Comparison of ENCODE assay signal across 8 cellular contexts in the genomic region with DNA sequence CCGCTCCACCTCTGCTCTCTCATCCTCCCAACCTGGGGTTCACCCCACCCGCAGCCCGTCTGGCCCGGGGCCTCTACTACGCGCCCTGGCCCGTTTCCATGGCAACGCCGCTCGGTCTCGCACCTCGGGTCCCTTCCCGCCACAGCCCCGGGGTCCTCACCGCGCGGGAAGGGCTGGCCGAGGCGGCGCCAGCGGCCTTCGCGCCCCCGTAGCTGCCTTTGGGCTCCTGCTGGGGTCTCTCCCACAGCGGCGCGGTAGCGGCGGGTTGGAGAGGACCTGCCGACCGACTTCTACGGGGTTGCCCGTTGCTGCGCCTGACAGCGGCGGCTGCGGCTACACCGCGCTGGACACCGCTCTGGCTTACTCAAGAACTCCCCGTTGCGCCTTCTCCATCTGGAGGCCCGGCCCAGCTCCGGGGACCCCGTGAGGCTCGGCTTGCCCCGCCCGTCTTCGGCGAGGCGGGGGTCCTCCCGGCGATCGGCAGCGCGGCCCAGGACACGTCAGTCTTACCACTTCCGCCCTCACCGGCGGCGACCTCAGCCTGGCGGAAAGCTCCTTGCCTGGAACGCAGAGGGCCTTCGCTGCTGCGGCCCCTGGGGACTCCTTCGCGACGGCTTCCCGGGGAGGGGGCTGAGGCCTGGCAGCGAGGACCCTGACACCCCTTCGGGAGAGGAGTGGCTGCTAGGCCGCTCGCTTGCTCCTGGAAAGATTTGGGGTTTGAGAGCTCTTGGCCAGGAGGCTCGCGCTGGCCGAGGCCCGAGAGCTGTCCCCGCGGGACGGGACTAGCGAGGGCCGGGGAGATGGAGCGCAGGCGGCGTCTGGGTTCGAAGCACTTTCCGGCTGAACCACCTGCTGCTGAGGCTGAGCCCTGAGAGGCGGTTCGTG. TPM values are rescaled to one million over a fixed set of nuclear protein-coding genes. Genes with fewer than 3 reads are reported as not detected.
A peak's percentile ranks its signal among the peaks of the same experiment; 100 is the strongest.
DNase-seq lines count a peak whose midpoint lies in the region; ATAC-seq and TF ChIP-seq lines count a peak whose summit lies in the region.

A gene with protein sequence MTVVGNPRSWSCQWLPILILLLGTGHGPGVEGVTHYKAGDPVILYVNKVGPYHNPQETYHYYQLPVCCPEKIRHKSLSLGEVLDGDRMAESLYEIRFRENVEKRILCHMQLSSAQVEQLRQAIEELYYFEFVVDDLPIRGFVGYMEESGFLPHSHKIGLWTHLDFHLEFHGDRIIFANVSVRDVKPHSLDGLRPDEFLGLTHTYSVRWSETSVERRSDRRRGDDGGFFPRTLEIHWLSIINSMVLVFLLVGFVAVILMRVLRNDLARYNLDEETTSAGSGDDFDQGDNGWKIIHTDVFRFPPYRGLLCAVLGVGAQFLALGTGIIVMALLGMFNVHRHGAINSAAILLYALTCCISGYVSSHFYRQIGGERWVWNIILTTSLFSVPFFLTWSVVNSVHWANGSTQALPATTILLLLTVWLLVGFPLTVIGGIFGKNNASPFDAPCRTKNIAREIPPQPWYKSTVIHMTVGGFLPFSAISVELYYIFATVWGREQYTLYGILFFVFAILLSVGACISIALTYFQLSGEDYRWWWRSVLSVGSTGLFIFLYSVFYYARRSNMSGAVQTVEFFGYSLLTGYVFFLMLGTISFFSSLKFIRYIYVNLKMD (minus strand): TSS at position 256 of the 885 bp plus-strand sequence. CDS start 422 bp downstream, outside the sequence.

- H3K4me1 ChIP-seq in duodenal mucosa (ENCODE audit: control insufficient read depth in 1 of 2, insufficient read depth in 2 of 2, low read length in 2 of 2) = peaks cover 26 to 29% of the 10 kb centered on the region in 2 donors
- H3K4me1 ChIP-seq in lower lobe of right lung = peaks cover 28% of the 10 kb centered on the region

- H3K27ac ChIP-seq in duodenal mucosa (ENCODE audit: low read depth, low read length) = peak within 1 kb of the TSS; percentile 97
- H3K27ac ChIP-seq in lower lobe of right lung = peak within 1 kb of the TSS; percentile 98

- H3K9me3 ChIP-seq in duodenal mucosa (ENCODE audit: control insufficient read depth in 1 of 2, low read length in 2 of 2) = no peaks in the 10 kb centered on the region
- no peaks in the 10 kb centered on the region for H3K9me3 ChIP-seq in lower lobe of right lung

- no peaks in the 10 kb centered on the region for H3K27me3 Mint-ChIP-seq in CD14-positive monocyte (ENCODE audit: low read depth in 3 of 3)
- H3K27me3 Mint-ChIP-seq in activated CD4-positive, alpha-beta memory T cell treated with anti-CD3 and anti-CD28 coated beads for 36 hours = no peaks in the 10 kb centered on the region

- H3K27me3 ChIP-seq in duodenal mucosa (ENCODE audit: control insufficient read depth in 1 of 2, insufficient read depth in 2 of 2, low read length in 2 of 2) = no peaks in the 10 kb centered on the region
- no peaks in the 10 kb centered on the region for H3K27me3 ChIP-seq in lower lobe of right lung (ENCODE audit: low read depth)

- POLR2A ChIA-PET in activated CD4-positive, alpha-beta memory T cell treated with anti-CD3 and anti-CD28 coated beads for 36 hours (lab: Charles Lee) = interaction anchor here (0.6 to 4.2 kb wide), 21 partner anchors 11 to 236 kb away, joined by 3 to 26 read pairs (median 4); a partner anchor contains a TSS

- H3K9me3 Mint-ChIP-seq in CD14-positive monocyte = peaks cover 0 to 6% (median 4%) of the 10 kb centered on the region in 7 donors
- H3K9me3 Mint-ChIP-seq in activated CD4-positive, alpha-beta memory T cell treated with anti-CD3 and anti-CD28 coated beads for 36 hours = no peaks in the 10 kb centered on the region

- H3K4me1 Mint-ChIP-seq in CD14-positive monocyte = peaks cover 42% of the 10 kb centered on the region
- H3K4me1 Mint-ChIP-seq in activated CD4-positive, alpha-beta memory T cell treated with anti-CD3 and anti-CD28 coated beads for 36 hours (ENCODE audit: low read depth) = peaks cover 55% of the 10 kb centered on the region

- intact Hi-C loops in CD14-positive monocyte (cut with micrococcal nuclease) = loop anchor here (5.0 kb wide), 1 partner anchor 37 kb away; a partner anchor contains a TSS
- intact Hi-C loops in activated CD4-positive, alpha-beta memory T cell treated with anti-CD3 and anti-CD28 coated beads for 36 hours (cut with micrococcal nuclease) = loop anchor here (1.0 to 2.0 kb wide), 3 partner anchors 18 to 103 kb away; a partner anchor contains a TSS
- intact Hi-C loops in lower lobe of right lung (cut with DNase I) = no loop called here

- H3K36me3 ChIP-seq in duodenal mucosa (ENCODE audit: control insufficient read depth in 1 of 2, insufficient read depth in 2 of 2, low read length in 2 of 2) (peaks cover 8 to 23% of the 10 kb centered on the region in 2 donors), lower lobe of right lung (peaks cover 33% of the 10 kb centered on the region)

- CTCF ChIA-PET in activated CD4-positive, alpha-beta memory T cell treated with anti-CD3 and anti-CD28 coated beads for 36 hours (lab: Charles Lee) = interaction anchor here (0.9 to 2.8 kb wide), 16 partner anchors 16 to 236 kb away, joined by 3 to 10 read pairs (median 6); a partner anchor contains a TSS

- ATAC-seq in GM19351 (IDR thresholded peaks at IDR 0.05; ENCODE audit: unreplicated experiment) (peak; percentile 84), HG03520 (IDR thresholded peaks at IDR 0.05; ENCODE audit: unreplicated experiment) (peak; percentile 70), lower lobe of right lung (peak; percentile 96 to 98)

- H3K9ac ChIP-seq in duodenal mucosa (ENCODE audit: low read depth in 1 of 2, low read length in 2 of 2) = peak within 1 kb of the TSS; percentile 72 to 93

- DNase-seq in CD14-positive monocyte (ENCODE audit: low spot score) (peak; percentile 88), NCI-H774 (lab: John Stamatoyannopoulos, UW) (peak; percentile 74), lower lobe of right lung (peak; percentile 94)
- peak; percentile 91 for DNase-seq in activated CD4-positive, alpha-beta memory T cell treated with anti-CD3 and anti-CD28 coated beads for 36 hours
- peak; percentile 74 to 79 (median 74) for DNase-seq in stimulated activated CD4-positive, alpha-beta T cell treated with anti-CD3 and anti-CD28 coated beads, TNF-alpha, amount 100 ng/mL, for 1 hour (ENCODE audit: low read depth in 3 of 3, low spot score in 1 of 3)

- TF ChIP-seq CTCF in CD14-positive monocyte (IDR thresholded peaks at IDR 0.05) (no peak), lower lobe of right lung (IDR thresholded peaks at IDR 0.05) (no peak)

- H3K36me3 Mint-ChIP-seq in CD14-positive monocyte = peaks cover 37 to 50% of the 10 kb centered on the region in 2 donors
- peaks cover 37% of the 10 kb centered on the region for H3K36me3 Mint-ChIP-seq in activated CD4-positive, alpha-beta memory T cell treated with anti-CD3 and anti-CD28 coated beads for 36 hours

- peak within 1 kb of the TSS; percentile 95 to 97 for H3K4me3 Mint-ChIP-seq in CD14-positive monocyte
- peak within 1 kb of the TSS; percentile 96 for H3K4me3 Mint-ChIP-seq in activated CD4-positive, alpha-beta memory T cell treated with anti-CD3 and anti-CD28 coated beads for 36 hours

- peak within 1 kb of the TSS; percentile 94 to 97 (median 96) for H3K27ac Mint-ChIP-seq in CD14-positive monocyte
- H3K27ac Mint-ChIP-seq in activated CD4-positive, alpha-beta memory T cell treated with anti-CD3 and anti-CD28 coated beads for 36 hours = peak within 1 kb of the TSS; percentile 95

- peak within 1 kb of the TSS; percentile 80 to 89 for H3K4me3 ChIP-seq in duodenal mucosa (ENCODE audit: low read depth in 1 of 2, low read length in 2 of 2)
- peak within 1 kb of the TSS; percentile 81 for H3K4me3 ChIP-seq in lower lobe of right lung

RNA-seq across cellular contexts. Expression of the gene that starts here (rescaled TPM):
- 10 to 100 TPM; 51.1 to 56.0 TPM for polyA plus RNA-seq in CD14-positive monocyte
- 10 to 100 TPM; 23.7 to 26.7 TPM for total RNA-seq in activated CD4-positive, alpha-beta memory T cell treated with anti-CD3 and anti-CD28 coated beads for 36 hours
- 48.9 TPM for total RNA-seq in lower lobe of right lung

Comparison
In these comparisons a context has a peak if more than half of its experiments do, and no peak if none do; other contexts are left out.
1. Peak in every context shown above with its lines: DNase-seq, ATAC-seq, H3K4me3 ChIP-seq and H3K27ac ChIP-seq.